In the genomic region with DNA sequence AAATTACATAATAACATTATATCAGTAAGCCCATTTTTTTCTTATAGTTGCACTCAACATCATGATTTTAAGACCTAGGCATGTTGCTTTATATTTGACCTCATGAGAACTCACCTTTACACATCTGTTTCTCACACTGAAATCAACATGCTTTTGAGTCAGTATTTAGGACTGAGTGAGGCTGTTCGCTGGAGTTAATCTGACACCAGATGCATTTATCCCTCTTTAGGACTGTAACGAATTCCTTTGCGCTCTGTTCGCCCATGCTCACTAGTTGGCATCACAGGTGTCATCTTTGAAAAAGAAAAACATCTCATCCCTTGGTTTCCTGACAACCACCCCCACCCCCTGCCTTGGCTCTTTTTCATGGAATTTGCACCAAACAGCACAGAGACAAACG, we compare ENCODE assay signal across 7 cellular contexts. TPM values are rescaled to one million over a fixed set of nuclear protein-coding genes. Genes with fewer than 3 reads are reported as not detected.
"Had no signal": no experiment of that assay in that cellular context is flagged by ENCODE, and none has a peak within 500 bp of the region (broad histone marks: within the 10 kb centered on the region; RNA-seq: fewer than 3 reads in every experiment).

No MANE protein-coding gene starts in this region.

RNA-seq across cellular contexts. Expression of a gene that starts 24.3 kb away (rescaled TPM):
- total RNA-seq: activated naive CD4-positive, alpha-beta T cell treated with anti-CD3 and anti-CD28 coated beads for 36 hours; activated naive CD4-positive, alpha-beta T cell treated with anti-CD3 and anti-CD28 coated beads, Interleukin-2, amount 50 U/mL, for 72 hours; activated T-helper 2 cell treated with anti-CD3 and anti-CD28 coated beads, Interferon-gamma antibody, Interleukin-2, Interleukin-4, amounts not matched to agents 10 μg/mL and 5 μg/mL and 100 μg/mL, durations not matched to agents 14 hours and 24 hours and 36 hours; ascending aorta; cardiac septum had no signal
- polyA plus RNA-seq: aorta, cardiac muscle cell had no signal
